13 cellular contexts compared by ENCODE assay signal in the genomic region with DNA sequence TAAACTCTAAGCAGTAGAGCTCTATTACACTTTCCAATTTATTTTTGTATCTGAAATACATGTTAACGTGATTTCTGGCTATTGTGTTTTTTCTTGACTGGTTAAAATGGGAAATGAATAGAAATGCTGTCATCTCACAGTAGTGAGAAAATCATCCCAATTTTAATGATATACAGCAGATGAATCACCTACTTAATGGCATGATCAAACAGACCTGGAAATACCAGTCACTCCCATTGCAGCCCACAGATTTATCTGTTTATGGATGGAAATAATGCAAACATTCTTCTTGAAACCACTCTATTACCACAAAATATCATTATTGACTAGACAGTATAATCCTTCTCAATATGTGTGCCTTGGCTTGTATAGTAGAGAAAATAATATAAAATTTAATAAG.
"Had no signal": no experiment of that assay in that cellular context is flagged by ENCODE, and none has a peak within 500 bp of the region (broad histone marks: within the 10 kb centered on the region; RNA-seq: fewer than 3 reads in every experiment).

No MANE protein-coding gene starts in this region.

- H3K36me3 ChIP-seq: esophagus squamous epithelium, heart right ventricle had no signal

- H3K9me3 ChIP-seq: esophagus squamous epithelium had no signal

- H3K4me1 ChIP-seq: esophagus squamous epithelium, heart right ventricle had no signal

- H3K27ac ChIP-seq: esophagus squamous epithelium, heart right ventricle had no signal

- H3K4me3 ChIP-seq: esophagus squamous epithelium, heart right ventricle had no signal

- FAIRE-seq: urothelium cell line had no signal

- DNase-seq: activated CD4-positive, alpha-beta T cell treated with anti-CD3 and anti-CD28 coated beads, Interleukin-2, amount 10 ng/mL, durations not matched to agents 7 days and 5 days; activated CD4-positive, CD25-positive, alpha-beta regulatory T cell; activated naive CD4-positive, alpha-beta T cell treated with anti-CD3 and anti-CD28 coated beads, Interleukin-2, amount 10 ng/mL, durations not matched to agents 7 days and 5 days; activated T-cell treated with anti-CD3 and anti-CD28 coated beads for 4 hours; endodermal cell; esophagus squamous epithelium; foreskin melanocyte; heart right ventricle; islet precursor cell; stimulated activated CD4-positive, alpha-beta T cell treated with anti-CD3 and anti-CD28 coated beads, Interleukin-15, amount 100 ng/mL, for 24 hours; stimulated activated CD4-positive, alpha-beta T cell treated with anti-CD3 and anti-CD28 coated beads, Interleukin-4, amount 100 ng/mL, for 24 hours; stimulated activated naive CD8-positive, alpha-beta T cell treated with anti-CD3 and anti-CD28 coated beads, Interleukin-15, amount 100 ng/mL, for 72 hours had no signal

- H3K27me3 ChIP-seq: esophagus squamous epithelium, heart right ventricle had no signal
